In genomic region chr13:41608111-41608510, GRCh38 we compare ENCODE assay signal across 21 cellular contexts.
"Had no signal": no experiment of that assay in that cellular context is flagged by ENCODE, and none has a peak within 500 bp of the region (broad histone marks: within the 10 kb centered on the region; RNA-seq: fewer than 3 reads in every experiment).

No MANE protein-coding gene starts in this region.

- H3K27ac ChIP-seq: epithelial cell of prostate, esophagus muscularis mucosa, heart right ventricle, neural progenitor cell, ovary, right atrium auricular region, sigmoid colon, tibial artery, uterus had no signal

- DNase-seq: effector memory CD8-positive, alpha-beta T cell; heart right ventricle; islet precursor cell; natural killer cell; nucleus accumbens; ovary; sigmoid colon; stimulated activated CD4-positive, alpha-beta T cell treated with anti-CD3 and anti-CD28 coated beads, Interleukin-12 subunit alpha, Interleukin-12 subunit beta, amount 100 ng/mL, for 4 hours; stimulated activated CD4-positive, alpha-beta T cell treated with anti-CD3 and anti-CD28 coated beads, Interleukin-4, amount 100 ng/mL, for 1 hour; stimulated activated CD8-positive, alpha-beta memory T cell treated with anti-CD3 and anti-CD28 coated beads, Interleukin-4, amount 100 ng/mL, for 48 hours; tibial artery; upper lobe of left lung; uterus had no signal

- H3K27me3 ChIP-seq: esophagus muscularis mucosa, heart right ventricle, neural progenitor cell, ovary, right atrium auricular region, sigmoid colon, tibial artery, upper lobe of left lung, uterus had no signal

- H3K4me2 ChIP-seq: neural progenitor cell had no signal

- H3K4me3 Mint-ChIP-seq: effector memory CD8-positive, alpha-beta T cell; natural killer cell; neural progenitor cell; stimulated activated memory B cell treated with anti-CD40 and anti-IgM and Interleukin-4, amounts not matched to agents 10 μg/mL and 1 μg/mL and 100 μg/mL, for 72 hours; stimulated activated naive CD8-positive, alpha-beta T cell treated with anti-CD3 and anti-CD28 coated beads, Interleukin-15, Interleukin-2, amounts not matched to agents 100 ng/mL and 50 ng/mL, for 24 hours had no signal

- H3K4me1 Mint-ChIP-seq: natural killer cell; stimulated activated memory B cell treated with anti-CD40 and anti-IgM and Interleukin-4, amounts not matched to agents 10 μg/mL and 1 μg/mL and 100 μg/mL, for 72 hours had no signal

- ATAC-seq: effector memory CD8-positive, alpha-beta T cell; heart right ventricle; left lobe of liver; natural killer cell; stimulated activated memory B cell treated with anti-CD40 and anti-IgM and Interleukin-4, amounts not matched to agents 10 μg/mL and 1 μg/mL and 100 μg/mL, for 72 hours had no signal

- H3K9me3 Mint-ChIP-seq: effector memory CD8-positive, alpha-beta T cell; natural killer cell; neural progenitor cell; stimulated activated memory B cell treated with anti-CD40 and anti-IgM and Interleukin-4, amounts not matched to agents 10 μg/mL and 1 μg/mL and 100 μg/mL, for 72 hours; stimulated activated naive CD8-positive, alpha-beta T cell treated with anti-CD3 and anti-CD28 coated beads, Interleukin-15, Interleukin-2, amounts not matched to agents 100 ng/mL and 50 ng/mL, for 24 hours had no signal

- H3K27me3 Mint-ChIP-seq: effector memory CD8-positive, alpha-beta T cell; stimulated activated memory B cell treated with anti-CD40 and anti-IgM and Interleukin-4, amounts not matched to agents 10 μg/mL and 1 μg/mL and 100 μg/mL, for 72 hours; stimulated activated naive CD8-positive, alpha-beta T cell treated with anti-CD3 and anti-CD28 coated beads, Interleukin-15, Interleukin-2, amounts not matched to agents 100 ng/mL and 50 ng/mL, for 24 hours had no signal

- H2AFZ ChIP-seq: neural progenitor cell had no signal

- H3K4me1 ChIP-seq: neural progenitor cell, right atrium auricular region, sigmoid colon, tibial artery, uterus had no signal

- H3K27ac Mint-ChIP-seq: natural killer cell; neural progenitor cell; stimulated activated memory B cell treated with anti-CD40 and anti-IgM and Interleukin-4, amounts not matched to agents 10 μg/mL and 1 μg/mL and 100 μg/mL, for 72 hours; stimulated activated naive CD8-positive, alpha-beta T cell treated with anti-CD3 and anti-CD28 coated beads, Interleukin-15, Interleukin-2, amounts not matched to agents 100 ng/mL and 50 ng/mL, for 24 hours had no signal

- H3K9ac ChIP-seq: neural progenitor cell had no signal

- H3K4me3 ChIP-seq: esophagus muscularis mucosa, heart right ventricle, neural progenitor cell, ovary, right atrium auricular region, sigmoid colon, skin epidermis, tibial artery, upper lobe of left lung, uterus had no signal

- H3K9me3 ChIP-seq: esophagus muscularis mucosa, heart right ventricle, ovary, right atrium auricular region, sigmoid colon, tibial artery, upper lobe of left lung, uterus had no signal

- H3K36me3 ChIP-seq: neural progenitor cell, ovary, upper lobe of left lung, uterus had no signal
